10 cellular contexts compared by ENCODE assay signal in genomic region chr1:161389158-161389557, GRCh38. TPM values are rescaled to one million over a fixed set of nuclear protein-coding genes. Genes with fewer than 3 reads are reported as not detected.
DNase-seq lines count a peak whose midpoint lies in the region; ATAC-seq and TF ChIP-seq lines count a peak whose summit lies in the region.
"Not testable (repeated sequence)": the region's sequence is repeated elsewhere in the genome, so short reads cannot be mapped to it uniquely, and the experiment has no call there.
"Had no signal": no experiment of that assay in that cellular context is flagged by ENCODE, and none has a peak within 500 bp of the region (broad histone marks: within the 10 kb centered on the region; RNA-seq: fewer than 3 reads in every experiment).

No MANE protein-coding gene starts in this region.

- not testable (repeated sequence) for ATAC-seq in activated T-cell treated with anti-CD3 and anti-CD28 coated beads, Interleukin-2, amount 50 U/mL, for 4 hours; gastroesophageal sphincter; mucosa of descending colon; gastrocnemius medialis

- H3K36me3 Mint-ChIP-seq in activated T-cell treated with anti-CD3 and anti-CD28 coated beads, Interleukin-2, amount 50 U/mL, for 4 hours (ENCODE audit: insufficient read depth); chondrocyte (ENCODE audit: low read depth): not testable (repeated sequence)

- H3K9me3 ChIP-seq in OCI-LY3 (ENCODE audit: insufficient read depth, low read length); gastroesophageal sphincter; mucosa of descending colon; gastrocnemius medialis; uterus: not testable (repeated sequence)

- not testable (repeated sequence) for TF ChIP-seq CTCF in GM06990 (IDR thresholded peaks at IDR 0.05; ENCODE audit: insufficient read depth, low read length, poor library complexity, severe bottlenecking); OCI-LY3 (IDR thresholded peaks at IDR 0.05; ENCODE audit: low read depth, low read length); chondrocyte (IDR thresholded peaks at IDR 0.05); gastroesophageal sphincter (IDR thresholded peaks at IDR 0.05); mucosa of descending colon (IDR thresholded peaks at IDR 0.05); gastrocnemius medialis (IDR thresholded peaks at IDR 0.05 in 4 of 5, conservative IDR thresholded peaks at IDR 0.05 in 1 of 5); uterus (IDR thresholded peaks at IDR 0.05)

- intact Hi-C loops in mucosa of descending colon (cut with DNase I, micrococcal nuclease) (loop anchor here in 1 of 2 donors (10.0 kb wide), 2 partner anchors 164 to 194 kb away; partner anchors contain the start of genes ADAMTS4, APOA2 and TOMM40L), gastrocnemius medialis (cut with DNase I; ENCODE audit: low total_unique reads) (loop anchor here (5.0 kb wide), 1 partner anchor 187 kb away; the partner anchor contains the start of gene NDUFS2)
- intact Hi-C loops in uterus (cut with DNase I; ENCODE audit: low total_unique reads): not testable (repeated sequence)

- not testable (repeated sequence) for H4K20me1 ChIP-seq in OCI-LY3 (ENCODE audit: insufficient read depth, low read length)

- H3K36me3 ChIP-seq in GM06990 (ENCODE audit: control insufficient read depth, insufficient read depth, low read length); OCI-LY3 (replicated peaks; ENCODE audit: low read depth, low read length); gastroesophageal sphincter; mucosa of descending colon (ENCODE audit: low read depth); gastrocnemius medialis; uterus: not testable (repeated sequence)

- H3K27ac ChIP-seq in OCI-LY3 (ENCODE audit: low read length): not testable (repeated sequence)
- H3K27ac ChIP-seq in gastroesophageal sphincter (peak overlapping the region; percentile 72 to 96 (median 90)), gastrocnemius medialis (peak overlapping the region; percentile 86 to 95 (median 92)), uterus (peak overlapping the region; percentile 90 to 91)

- TF ChIP-seq EP300 in gastroesophageal sphincter (IDR thresholded peaks at IDR 0.05): not testable (repeated sequence)

- not testable (repeated sequence) for H3K27me3 ChIP-seq in GM06990 (replicated peaks; ENCODE audit: control insufficient read depth, insufficient read depth, low read length); OCI-LY3 (ENCODE audit: low read depth, low read length); gastroesophageal sphincter; gastrocnemius medialis; uterus

- peak overlapping the region; percentile 91 for H2AFZ ChIP-seq in OCI-LY3 (ENCODE audit: low read depth, low read length)

- in situ Hi-C loops in gastrocnemius medialis (cut with MboI; ENCODE audit: low sequenced_read_pairs in 4 of 4): loop anchor here in 3 of 4 donors (5.0 to 10.0 kb wide), 4 partner anchors 74 to 194 kb away; partner anchors contain the start of genes TOMM40L (in 2 of the 3), ADAMTS4 (in 1 of the 3), APOA2 (in 1 of the 3) and SDHC (in 1 of the 3)

- peak overlapping the region; percentile 73 for H3K4me3 ChIP-seq in GM06990 (replicated peaks; ENCODE audit: low read depth, low read length)
- peak overlapping the region; percentile 81 for H3K4me3 ChIP-seq in OCI-LY3 (ENCODE audit: low read length)
- H3K4me3 ChIP-seq in gastroesophageal sphincter: peak overlapping the region; percentile 42 to 54
- not testable (repeated sequence) for H3K4me3 ChIP-seq in mucosa of descending colon
- H3K4me3 ChIP-seq in gastrocnemius medialis: peak overlapping the region; percentile 48 to 82 (median 64)
- H3K4me3 ChIP-seq in uterus: peak overlapping the region; percentile 49 to 74

- peaks cover 45% of the 10 kb centered on the region for H3K4me1 Mint-ChIP-seq in activated T-cell treated with anti-CD3 and anti-CD28 coated beads, Interleukin-2, amount 50 U/mL, for 4 hours (ENCODE audit: low read depth)
- peaks cover 12% of the 10 kb centered on the region for H3K4me1 Mint-ChIP-seq in chondrocyte (ENCODE audit: low read depth)

- not testable (repeated sequence) for H3K9me3 Mint-ChIP-seq in activated T-cell treated with anti-CD3 and anti-CD28 coated beads, Interleukin-2, amount 50 U/mL, for 4 hours; chondrocyte (ENCODE audit: low read depth)

- H3K4me2 ChIP-seq in OCI-LY3 (ENCODE audit: low read length): peak overlapping the region; percentile 98

- DNase-seq in GM06990 (ENCODE audit: extremely low read depth, insufficient read length); activated T-cell treated with anti-CD3 and anti-CD28 coated beads, Interleukin-2, amount 50 U/mL, for 4 hours; chondrocyte (ENCODE audit: low spot score); gastrocnemius medialis: not testable (repeated sequence)
- DNase-seq in mucosa of descending colon (peak in 2 of 3 donors; percentile 19 to 43), uterus (peak in 1 of 2 donors; percentile 27)

- not testable (repeated sequence) for TF ChIP-seq POLR2A in gastroesophageal sphincter (IDR thresholded peaks at IDR 0.05); gastrocnemius medialis (IDR thresholded peaks at IDR 0.05); uterus (IDR thresholded peaks at IDR 0.05)

- H3K4me3 Mint-ChIP-seq in activated T-cell treated with anti-CD3 and anti-CD28 coated beads, Interleukin-2, amount 50 U/mL, for 4 hours: peak overlapping the region; percentile 88
- peak overlapping the region; percentile 90 for H3K4me3 Mint-ChIP-seq in chondrocyte (ENCODE audit: unreplicated experiment)

- H3K4me1 ChIP-seq in OCI-LY3 (ENCODE audit: low read length); mucosa of descending colon (ENCODE audit: low read depth); uterus: not testable (repeated sequence)
- H3K4me1 ChIP-seq in gastroesophageal sphincter (peaks cover 0 to 17% (median 0%) of the 10 kb centered on the region in 3 donors), gastrocnemius medialis (peaks cover 9 to 11% of the 10 kb centered on the region in 2 donors)

- not testable (repeated sequence) for H3K79me2 ChIP-seq in OCI-LY3 (ENCODE audit: low read length)

- not testable (repeated sequence) for H3K27me3 Mint-ChIP-seq in activated T-cell treated with anti-CD3 and anti-CD28 coated beads, Interleukin-2, amount 50 U/mL, for 4 hours (ENCODE audit: low read depth); chondrocyte (ENCODE audit: low read depth)

- WGBS in gastroesophageal sphincter (ENCODE audit: low coverage in 1 of 2), 2 donors: 66% methylated on average over 3 to 13 of the region's 16 CpGs

- peak overlapping the region; percentile 79 for H3K9ac ChIP-seq in OCI-LY3 (ENCODE audit: low read length)

- H3K27ac Mint-ChIP-seq in chondrocyte (ENCODE audit: unreplicated experiment): peak overlapping the region; percentile 98

RNA-seq across cellular contexts. Expression of gene CFAP126, which starts 21.5 kb away (rescaled TPM):
- total RNA-seq in activated T-cell treated with anti-CD3 and anti-CD28 coated beads, Interleukin-2, amount 50 U/mL, for 4 hours: not detected
- total RNA-seq in chondrocyte: not detected in 3 replicates
- not detected for total RNA-seq in gastroesophageal sphincter
- not detected for total RNA-seq in mucosa of descending colon
- total RNA-seq in gastrocnemius medialis: not detected
- not detected for total RNA-seq in uterus
- total RNA-seq: frontal cortex, subcutaneous adipose tissue had no signal
